ENCODE assay signal across 9 cellular contexts in the genomic region with DNA sequence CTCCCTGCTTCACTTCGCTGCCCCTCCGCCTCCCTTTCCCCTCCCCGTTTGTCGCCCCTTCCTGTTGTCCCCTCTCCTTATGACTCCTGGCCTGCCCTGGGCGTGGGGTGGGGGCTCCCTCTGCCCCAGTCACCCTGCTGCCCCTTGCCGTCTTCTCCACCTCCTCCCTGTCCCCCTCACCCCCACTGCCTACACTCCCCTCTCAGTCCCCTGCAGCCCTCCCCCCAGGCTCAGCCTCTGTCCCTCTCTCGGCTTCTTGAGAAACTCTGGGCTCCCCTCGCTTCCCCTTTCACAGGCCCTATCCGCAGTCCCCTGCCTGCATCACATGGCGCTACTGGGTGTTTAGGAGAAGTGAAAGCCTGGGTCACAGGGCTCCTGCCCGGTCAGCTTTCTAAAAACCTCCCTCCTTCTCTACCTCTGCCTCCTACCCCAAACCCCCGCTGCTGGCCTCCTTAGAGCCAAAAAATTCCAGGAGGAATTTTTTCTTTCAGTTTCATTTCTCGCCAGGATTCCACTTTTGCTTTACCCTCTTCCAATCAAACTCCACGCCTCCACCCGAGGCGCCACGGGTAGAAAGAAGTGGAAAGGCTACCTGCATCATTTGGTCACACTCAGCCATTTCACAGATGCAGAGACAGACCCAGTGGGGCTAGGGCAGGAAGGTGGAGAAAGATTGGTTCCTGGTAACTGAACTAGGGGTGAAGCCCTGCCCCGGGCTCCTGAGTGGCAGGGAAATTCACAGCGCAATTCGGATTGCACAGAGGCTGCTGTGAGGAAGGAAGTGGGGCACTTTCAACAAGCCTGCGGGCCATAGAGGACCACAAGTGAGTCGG. TPM values are rescaled to one million over a fixed set of nuclear protein-coding genes. Genes with fewer than 3 reads are reported as not detected.
DNase-seq lines count a peak whose midpoint lies in the region; ATAC-seq, FAIRE-seq and TF ChIP-seq lines count a peak whose summit lies in the region.
"Had no signal": no experiment of that assay in that cellular context is flagged by ENCODE, and none has a peak within 500 bp of the region (broad histone marks: within the 10 kb centered on the region; RNA-seq: fewer than 3 reads in every experiment).

Gene SLC15A3, minus strand, starts transcription at position 268 of the 833 bp plus-strand sequence. CDS start 625 bp downstream, outside the sequence.

- H3K27ac Mint-ChIP-seq in chondrocyte (ENCODE audit: unreplicated experiment): peak within 1 kb of the TSS; percentile 24
- peak within 1 kb of the TSS; percentile 72 for H3K27ac Mint-ChIP-seq in stimulated activated naive CD8-positive, alpha-beta T cell treated with anti-CD3 and anti-CD28 coated beads, Interleukin-15, Interleukin-2, amounts not matched to agents 100 ng/mL and 50 ng/mL, for 24 hours

- TF ChIP-seq EP300 in HepG2 (IDR thresholded peaks at IDR 0.05; ENCODE audit: low read depth in 2 of 2, low read length in 2 of 2) (no peak), HepG2 (CRISPR knock-in tag; IDR thresholded peaks at IDR 0.05; ENCODE audit: borderline replicate concordance) (no peak)

- no peaks in the 10 kb centered on the region for H3K4me1 ChIP-seq in HepG2 (ENCODE audit: insufficient read depth, low read length)

- no peak within 1 kb of the TSS for H3K27ac ChIP-seq in HepG2 (ENCODE audit: extremely low read length, insufficient read depth, low read length)

- peaks cover 13% of the 10 kb centered on the region for H3K27me3 Mint-ChIP-seq in chondrocyte (ENCODE audit: low read depth)
- H3K27me3 Mint-ChIP-seq in stimulated activated naive CD8-positive, alpha-beta T cell treated with anti-CD3 and anti-CD28 coated beads, Interleukin-15, Interleukin-2, amounts not matched to agents 100 ng/mL and 50 ng/mL, for 24 hours: peaks cover 4% of the 10 kb centered on the region

- H3K9me3 Mint-ChIP-seq in chondrocyte (ENCODE audit: low read depth): no peaks in the 10 kb centered on the region
- no peaks in the 10 kb centered on the region for H3K9me3 Mint-ChIP-seq in stimulated activated naive CD8-positive, alpha-beta T cell treated with anti-CD3 and anti-CD28 coated beads, Interleukin-15, Interleukin-2, amounts not matched to agents 100 ng/mL and 50 ng/mL, for 24 hours

- H4K20me1 ChIP-seq in HepG2 (ENCODE audit: insufficient read depth, low read length): no peaks in the 10 kb centered on the region

- H3K36me3 Mint-ChIP-seq in chondrocyte (ENCODE audit: low read depth): no peaks in the 10 kb centered on the region
- H3K36me3 Mint-ChIP-seq in stimulated activated naive CD8-positive, alpha-beta T cell treated with anti-CD3 and anti-CD28 coated beads, Interleukin-15, Interleukin-2, amounts not matched to agents 100 ng/mL and 50 ng/mL, for 24 hours (ENCODE audit: low read depth): no peaks in the 10 kb centered on the region

- H3K4me1 Mint-ChIP-seq in chondrocyte (ENCODE audit: low read depth): peaks cover 10% of the 10 kb centered on the region
- H3K4me1 Mint-ChIP-seq in stimulated activated naive CD8-positive, alpha-beta T cell treated with anti-CD3 and anti-CD28 coated beads, Interleukin-15, Interleukin-2, amounts not matched to agents 100 ng/mL and 50 ng/mL, for 24 hours (ENCODE audit: low read depth): peaks cover 33% of the 10 kb centered on the region

- peak within 1 kb of the TSS; percentile 56 for H3K4me3 Mint-ChIP-seq in chondrocyte (ENCODE audit: unreplicated experiment)
- peak within 1 kb of the TSS; percentile 72 for H3K4me3 Mint-ChIP-seq in stimulated activated naive CD8-positive, alpha-beta T cell treated with anti-CD3 and anti-CD28 coated beads, Interleukin-15, Interleukin-2, amounts not matched to agents 100 ng/mL and 50 ng/mL, for 24 hours

- no peaks in the 10 kb centered on the region for H3K36me3 ChIP-seq in HepG2 (replicated peaks in 1 of 2; ENCODE audit: control insufficient read depth in 1 of 2, insufficient read depth in 2 of 2, low read length in 2 of 2)

- no TSS peak for BruUV-seq in HepG2 (replicated peaks; lab: Mats Ljungman, UMichigan)

- 21% methylated on average over 22 of the region's 22 CpGs for WGBS in HepG2 (ENCODE audit: low lambda C conversion rate)

- peak within 1 kb of the TSS; percentile 39 to 81 (median 57) for H3K4me3 ChIP-seq in HepG2 (replicated peaks in 1 of 3; ENCODE audit: insufficient read depth in 1 of 3, low read depth in 2 of 3, low read length in 3 of 3)

- POLR2A ChIA-PET in HepG2 (lab: Yijun Ruan, JAX): no interaction called here

- CTCF ChIA-PET in HepG2 (lab: Yijun Ruan, JAX; ENCODE audit: low intra/inter-chr PET ratio, low total read pairs): no interaction called here

- peaks cover 0 to 15% of the 10 kb centered on the region in 2 experiments; a peak in 2 of 5 replicates for H3K27me3 ChIP-seq in HepG2 (ENCODE audit: control insufficient read depth in 1 of 2, insufficient read depth in 2 of 2, low read length in 2 of 2)

- no peaks in the 10 kb centered on the region for H3K79me2 ChIP-seq in HepG2 (ENCODE audit: insufficient read depth, low read length)

- ATAC-seq in HG02943 (IDR thresholded peaks at IDR 0.05; ENCODE audit: low read depth, unreplicated experiment) (peak; percentile 73), HepG2 (peak; percentile 73)

- peak within 1 kb of the TSS; percentile 86 for H3K4me2 ChIP-seq in HepG2 (ENCODE audit: low read depth, low read length)

- peak within 1 kb of the TSS; percentile 88 for H2AFZ ChIP-seq in HepG2 (ENCODE audit: low read length)

- no peak for TF ChIP-seq POLR2A in HepG2 (IDR thresholded peaks at IDR 0.05; ENCODE audit: insufficient read depth in 1 of 2, low read depth in 2 of 2, low read length in 2 of 2)

- in situ Hi-C loops in HepG2 (cut with HindIII; ENCODE audit: extremely low pct_ligation_motif_present, low pct_unique_long_range_greater_than_20kb): no loop called here

- no peak for FAIRE-seq in HepG2 (lab: Jason Lieb, UNC)
- FAIRE-seq: G401.6 had no signal

- H3K9ac ChIP-seq in HepG2 (ENCODE audit: insufficient read depth, low read depth, low read length): peak within 1 kb of the TSS; percentile 38; the same call in 1 of the 2 replicates

- intact Hi-C loops in HepG2 (cut with micrococcal nuclease; ENCODE audit: unreplicated experiment): no loop called here

- no peaks in the 10 kb centered on the region for H3K9me3 ChIP-seq in HepG2 (ENCODE audit: low read length)

- DNase-seq in activated T-cell treated with anti-CD3 and anti-CD28 coated beads, Interleukin-2, amount 50 U/mL, for 1 hour: peak; percentile 44
- DNase-seq in activated T-cell treated with anti-CD3 and anti-CD28 coated beads for 4 hours (no peak), RPMI8226 (peak; percentile 93), chondrocyte (ENCODE audit: low spot score) (no peak), HepG2 (ENCODE audit: low spot score) (no peak), NCI-H1930 (lab: John Stamatoyannopoulos, UW) (no peak)

- no peak for TF ChIP-seq CTCF in chondrocyte (IDR thresholded peaks at IDR 0.05)
- no peak for TF ChIP-seq CTCF in HepG2 (CRISPR knock-in tag; IDR thresholded peaks at IDR 0.05)

- no peak for TF ChIP-seq RAD21 in HepG2 (CRISPR knock-in tag; IDR thresholded peaks at IDR 0.05)

TF ChIP-seq in HepG2, 621 proteins besides CTCF, POLR2A, EP300 and RAD21:
- TF ChIP-seq U2AF1 (optimal IDR thresholded peaks at IDR 0.05; ENCODE audit: low read depth, low read length) (no peak), ZNF629 (CRISPR knock-in tag; conservative IDR thresholded peaks at IDR 0.05) (peak; percentile 59)

RNA-seq across cellular contexts. Expression of gene SLC15A3, which starts in this region (rescaled TPM):
- total RNA-seq in chondrocyte (0.54 to 1.6 TPM (median 0.62 TPM) in 3 replicates), HepG2 (2016; rRNA removed; fragmentation: Illumina TruSeq; extraction: Trizol) (0.58 and 0.77 TPM in 2 replicates)
- 0.09 TPM in 1 of 2 replicates, not detected in the other for total RNA-seq in HepG2 (2016; cell fraction: cytosol; rRNA removed; fragmentation: Illumina TruSeq; extraction: Trizol; ENCODE audit: low read depth)
- total RNA-seq in HepG2 (2016; cell fraction: insoluble cytoplasmic fraction; rRNA removed; fragmentation: Illumina TruSeq; extraction: Trizol): 0.49 and 1.1 TPM in 2 replicates
- total RNA-seq in HepG2 (2016; cell fraction: membrane; rRNA removed; fragmentation: Illumina TruSeq; extraction: Trizol): 0.49 and 1.1 TPM in 2 replicates
- 1.8 and 2.8 TPM in 2 replicates for total RNA-seq in HepG2 (2016; cell fraction: nucleus; rRNA removed; fragmentation: Illumina TruSeq; extraction: Trizol)
- polyA plus RNA-seq in HepG2 (2011; rRNA removed): 0.45 and 1.1 TPM in 2 replicates
- polyA plus RNA-seq in HepG2 (2011; cell fraction: cytosol; rRNA removed): 0.23 and 0.60 TPM in 2 replicates
- polyA plus RNA-seq in HepG2 (2011; cell fraction: nucleus; rRNA removed): 0.97 and 1.0 TPM in 2 replicates
- polyA plus RNA-seq in HepG2 (2012): 0.27 TPM in 1 of 2 replicates, not detected in the other
- polyA plus RNA-seq in HepG2 (2016; cell fraction: cytosol; fragmentation: Illumina TruSeq; extraction: Trizol; ENCODE audit: low read depth): 0.18 and 0.51 TPM in 2 replicates
- polyA plus RNA-seq in HepG2 (2016; cell fraction: insoluble cytoplasmic fraction; fragmentation: Illumina TruSeq; extraction: Trizol; ENCODE audit: low read depth): 0.53 and 0.84 TPM in 2 replicates
- 0.44 and 0.58 TPM in 2 replicates for polyA plus RNA-seq in HepG2 (2016; cell fraction: membrane; fragmentation: Illumina TruSeq; extraction: Trizol; ENCODE audit: low read depth)
- polyA plus RNA-seq in HepG2 (2016; cell fraction: nucleus; fragmentation: Illumina TruSeq; extraction: Trizol; ENCODE audit: insufficient read depth, low read depth): 1.3 TPM in 1 of 2 replicates, not detected in the other
- polyA minus RNA-seq in HepG2 (2011; rRNA and poly(A)+ RNA removed; ENCODE audit: low replicate concordance): 1.4 and 4.0 TPM in 2 replicates
- polyA minus RNA-seq in HepG2 (2011; cell fraction: cytosol; rRNA and poly(A)+ RNA removed): 0.97 and 1.5 TPM in 2 replicates
- 1.5 and 1.6 TPM in 2 replicates for polyA minus RNA-seq in HepG2 (2011; cell fraction: nucleus; rRNA and poly(A)+ RNA removed)

Comparison
In these comparisons a context has a peak if more than half of its experiments do, and no peak if none do; other contexts are left out.
1. DNase-seq: peak in activated T-cell treated with anti-CD3 and anti-CD28 coated beads, Interleukin-2, amount 50 U/mL, for 1 hour (single experiment) and RPMI8226 (single experiment); none in activated T-cell treated with anti-CD3 and anti-CD28 coated beads for 4 hours (single experiment), chondrocyte (single experiment), HepG2 (single experiment) and NCI-H1930 (0 of 2).